8 cellular contexts compared by ENCODE assay signal in genomic region chr16:30774367-30775130, GRCh38. TPM values are rescaled to one million over a fixed set of nuclear protein-coding genes. Genes with fewer than 3 reads are reported as not detected.
DNase-seq lines count a peak whose midpoint lies in the region; ATAC-seq and TF ChIP-seq lines count a peak whose summit lies in the region.

No MANE protein-coding gene starts in this region.

- H3K4me3 Mint-ChIP-seq in CD8-positive, alpha-beta memory T cell: peak overlapping the region; percentile 48 to 94 (median 92)
- peak overlapping the region; percentile 95 for H3K4me3 Mint-ChIP-seq in osteocyte (ENCODE audit: unreplicated experiment)

- H3F3A ChIP-seq in SK-N-SH (replicated peaks; ENCODE audit: insufficient read depth): peaks cover 29% of the 10 kb centered on the region

- H3K27me3 Mint-ChIP-seq in CD8-positive, alpha-beta memory T cell: peaks cover 0 to 6% of the 10 kb centered on the region in 2 donors
- H3K27me3 Mint-ChIP-seq in osteocyte (ENCODE audit: unreplicated experiment): no peaks in the 10 kb centered on the region

- no peaks in the 10 kb centered on the region for H3K27me3 ChIP-seq in CD8-positive, alpha-beta memory T cell (ENCODE audit: insufficient read depth, low read length, poor library complexity, severe bottlenecking)
- H3K27me3 ChIP-seq in SK-N-SH (ENCODE audit: insufficient read depth): no peaks in the 10 kb centered on the region

- TF ChIP-seq EP300 in SK-N-SH (IDR thresholded peaks at IDR 0.05; ENCODE audit: borderline replicate concordance in 1 of 2, low read depth in 1 of 2, low read length in 1 of 2): no peak

- peak overlapping the region; percentile 89; the same call in 1 of the 2 replicates for H3K9ac ChIP-seq in SK-N-SH

- TF ChIP-seq CTCF in SK-N-SH (IDR thresholded peaks at IDR 0.05) (no peak), fibroblast of the aortic adventitia (IDR thresholded peaks at IDR 0.05; ENCODE audit: insufficient read depth, low read length) (no peak), osteocyte (IDR thresholded peaks at IDR 0.05) (no peak)

- CTCF ChIA-PET in CD8-positive, alpha-beta memory T cell (lab: Charles Lee): interaction anchor here (0.6 kb wide), 1 partner anchor 40 kb away, joined by 3 read pairs; no protein-coding TSS in a partner anchor
- CTCF ChIA-PET in SK-N-SH (lab: Yijun Ruan, JAX): interaction anchor here (0.8 to 1.5 kb wide), 6 partner anchors 10 to 167 kb away, joined by 3 to 4 read pairs (median 3); no protein-coding TSS in a partner anchor

- peaks cover 0 to 52% (median 13%) of the 10 kb centered on the region in 3 donors for H3K36me3 Mint-ChIP-seq in CD8-positive, alpha-beta memory T cell
- peaks cover 14% of the 10 kb centered on the region for H3K36me3 Mint-ChIP-seq in osteocyte (ENCODE audit: unreplicated experiment)

- H3K9me2 ChIP-seq in SK-N-SH: no peaks in the 10 kb centered on the region

- POLR2A ChIA-PET in CD8-positive, alpha-beta memory T cell (lab: Charles Lee): interaction anchor here (0.5 to 1.4 kb wide), 3 partner anchors 27 to 357 kb away, joined by 4 to 5 read pairs (median 5); partner anchors contain the start of gene PHKG2
- POLR2A ChIA-PET in SK-N-SH (lab: Yijun Ruan, JAX): interaction anchor here (0.6 to 1.8 kb wide), 8 partner anchors 12 to 148 kb away, joined by 3 to 10 read pairs (median 6); partner anchors contain the start of genes PHKG2 and ZNF629

- no peaks in the 10 kb centered on the region for H3K9me3 Mint-ChIP-seq in CD8-positive, alpha-beta memory T cell
- no peaks in the 10 kb centered on the region for H3K9me3 Mint-ChIP-seq in osteocyte (ENCODE audit: unreplicated experiment)

- peaks cover 25% of the 10 kb centered on the region for H3K36me3 ChIP-seq in CD8-positive, alpha-beta memory T cell (ENCODE audit: insufficient read depth, low read length)
- peaks cover 19 to 32% of the 10 kb centered on the region in 2 experiments for H3K36me3 ChIP-seq in SK-N-SH (replicated peaks in 1 of 2; ENCODE audit: control insufficient read depth in 1 of 2, insufficient read depth in 2 of 2, low read length in 1 of 2)

- no peaks in the 10 kb centered on the region for H4K20me1 ChIP-seq in SK-N-SH (ENCODE audit: insufficient read depth)

- H3K79me2 ChIP-seq in SK-N-SH (ENCODE audit: insufficient read depth): 0 out of 2 replicates have a peak, but pooled peaks cover 12% of the 10 kb centered on the region

- peak overlapping the region; percentile 77 for H3K4me3 ChIP-seq in CD8-positive, alpha-beta memory T cell (ENCODE audit: low read length)
- peak overlapping the region; percentile 67 to 84 for H3K4me3 ChIP-seq in SK-N-SH (ENCODE audit: low read depth in 2 of 2, low read length in 1 of 2)
- H3K4me3 ChIP-seq in fibroblast of the aortic adventitia (ENCODE audit: low read depth, low read length): peak overlapping the region; percentile 82

- H2AFZ ChIP-seq in SK-N-SH (ENCODE audit: low read depth): no peak overlapping the region

- peak overlapping the region in 4 of 8 donors; percentile 56 to 96 (median 73) for H3K27ac Mint-ChIP-seq in CD8-positive, alpha-beta memory T cell
- H3K27ac Mint-ChIP-seq in osteocyte (ENCODE audit: unreplicated experiment): peak overlapping the region; percentile 96

- no peak for DNase-seq in CD8-positive, alpha-beta memory T cell
- DNase-seq in SK-N-SH: no peak
- DNase-seq in fibroblast of the aortic adventitia (ENCODE audit: low read depth): no peak
- no peak for DNase-seq in osteocyte (ENCODE audit: extremely low spot score, unreplicated experiment)

- no peak for TF ChIP-seq RAD21 in SK-N-SH (IDR thresholded peaks at IDR 0.05; ENCODE audit: low read length)

- peaks cover 19 to 39% (median 20%) of the 10 kb centered on the region in 3 donors for H3K4me1 Mint-ChIP-seq in CD8-positive, alpha-beta memory T cell
- H3K4me1 Mint-ChIP-seq in osteocyte (ENCODE audit: unreplicated experiment): peaks cover 39% of the 10 kb centered on the region

- WGBS in SK-N-SH (ENCODE audit: low lambda C conversion rate): 49% methylated on average over 7 of the region's 8 CpGs

- H3K27ac ChIP-seq in CD8-positive, alpha-beta memory T cell (ENCODE audit: low read depth, low read length): no peak overlapping the region
- H3K27ac ChIP-seq in SK-N-SH (ENCODE audit: low read depth in 2 of 2, low read length in 1 of 2): peak overlapping the region; percentile 72 to 89; a peak in 3 of 4 replicates

- H3K9me3 ChIP-seq in CD8-positive, alpha-beta memory T cell (ENCODE audit: low read length): no peaks in the 10 kb centered on the region
- H3K9me3 ChIP-seq in SK-N-SH: no peaks in the 10 kb centered on the region

- ATAC-seq in GM21528 (IDR thresholded peaks at IDR 0.05; ENCODE audit: low FRiP score, unreplicated experiment): no peak
- ATAC-seq in GM19328 (IDR thresholded peaks at IDR 0.05; ENCODE audit: unreplicated experiment): no peak
- no peak for ATAC-seq in esophagus mucosa
- ATAC-seq in activated CD4-positive, CD25-positive, alpha-beta regulatory T cell treated with anti-CD3 and anti-CD28 coated beads, Interleukin-2, amount 50 U/mL, for 24 hours: no peak

- peaks cover 4% of the 10 kb centered on the region for H3K4me1 ChIP-seq in CD8-positive, alpha-beta memory T cell (ENCODE audit: insufficient read depth, low read length)
- H3K4me1 ChIP-seq in SK-N-SH (ENCODE audit: control insufficient read depth in 1 of 2, insufficient read depth in 2 of 2, low read depth in 1 of 2, low read length in 1 of 2): peaks cover 12 to 29% of the 10 kb centered on the region in 2 experiments; a peak in 3 of 4 replicates

- H3K4me2 ChIP-seq in SK-N-SH: peak overlapping the region; percentile 99

TF ChIP-seq in SK-N-SH, 30 proteins besides CTCF, POLR2A, EP300 and RAD21 (continues in another document):
- TF ChIP-seq NRF1 (IDR thresholded peaks at IDR 0.05; ENCODE audit: low read depth, low read length): no peak
- TF ChIP-seq TEAD4 (IDR thresholded peaks at IDR 0.05; ENCODE audit: borderline replicate concordance, insufficient read depth): no peak
- TF ChIP-seq, protein P1, sequence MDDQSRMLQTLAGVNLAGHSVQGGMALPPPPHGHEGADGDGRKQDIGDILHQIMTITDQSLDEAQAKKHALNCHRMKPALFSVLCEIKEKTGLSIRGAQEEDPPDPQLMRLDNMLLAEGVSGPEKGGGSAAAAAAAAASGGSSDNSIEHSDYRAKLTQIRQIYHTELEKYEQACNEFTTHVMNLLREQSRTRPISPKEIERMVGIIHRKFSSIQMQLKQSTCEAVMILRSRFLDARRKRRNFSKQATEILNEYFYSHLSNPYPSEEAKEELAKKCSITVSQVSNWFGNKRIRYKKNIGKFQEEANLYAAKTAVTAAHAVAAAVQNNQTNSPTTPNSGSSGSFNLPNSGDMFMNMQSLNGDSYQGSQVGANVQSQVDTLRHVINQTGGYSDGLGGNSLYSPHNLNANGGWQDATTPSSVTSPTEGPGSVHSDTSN (IDR thresholded peaks at IDR 0.05): no peak
- TF ChIP-seq TCF12 (IDR thresholded peaks at IDR 0.05): no peak
- TF ChIP-seq, protein P2, sequence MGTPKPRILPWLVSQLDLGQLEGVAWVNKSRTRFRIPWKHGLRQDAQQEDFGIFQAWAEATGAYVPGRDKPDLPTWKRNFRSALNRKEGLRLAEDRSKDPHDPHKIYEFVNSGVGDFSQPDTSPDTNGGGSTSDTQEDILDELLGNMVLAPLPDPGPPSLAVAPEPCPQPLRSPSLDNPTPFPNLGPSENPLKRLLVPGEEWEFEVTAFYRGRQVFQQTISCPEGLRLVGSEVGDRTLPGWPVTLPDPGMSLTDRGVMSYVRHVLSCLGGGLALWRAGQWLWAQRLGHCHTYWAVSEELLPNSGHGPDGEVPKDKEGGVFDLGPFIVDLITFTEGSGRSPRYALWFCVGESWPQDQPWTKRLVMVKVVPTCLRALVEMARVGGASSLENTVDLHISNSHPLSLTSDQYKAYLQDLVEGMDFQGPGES (IDR thresholded peaks at IDR 0.05; ENCODE audit: low read depth, low read length): no peak
- TF ChIP-seq USF1 (IDR thresholded peaks at IDR 0.05; ENCODE audit: borderline replicate concordance, low read depth): no peak

RNA-seq across cellular contexts. Expression of gene RNF40, which starts 12.4 kb away (rescaled TPM):
- total RNA-seq in CD8-positive, alpha-beta memory T cell: 100 to 1,000 TPM; 152 to 157 TPM
- polyA plus RNA-seq in CD8-positive, alpha-beta memory T cell: 61.9 TPM
- 49.8 and 57.3 TPM in 2 replicates for polyA plus RNA-seq in SK-N-SH (2012; rRNA removed)
- 28.3 and 31.2 TPM in 2 replicates for polyA plus RNA-seq in SK-N-SH (2012; cell fraction: cytosol; rRNA removed)
- 87.3 and 103 TPM in 2 replicates for polyA plus RNA-seq in SK-N-SH (2012; cell fraction: nucleus; rRNA removed)
- 73.5 and 89.4 TPM in 2 replicates for total RNA-seq in fibroblast of the aortic adventitia (ENCODE audit: low replicate concordance)
- total RNA-seq in osteocyte: 116 and 118 TPM in 2 replicates
- total RNA-seq in esophagus mucosa: 56.8 TPM

RNA-seq across cellular contexts. Expression of gene ZNF629, which starts 12.5 kb away (rescaled TPM):
- 1 to 10 TPM; 5.6 to 5.7 TPM for total RNA-seq in CD8-positive, alpha-beta memory T cell
- polyA plus RNA-seq in CD8-positive, alpha-beta memory T cell: 1.1 TPM
- polyA plus RNA-seq in SK-N-SH (2012; rRNA removed): 4.7 and 5.1 TPM in 2 replicates
- polyA plus RNA-seq in SK-N-SH (2012; cell fraction: cytosol; rRNA removed): 3.3 and 4.3 TPM in 2 replicates
- 9.0 TPM in 2 replicates for polyA plus RNA-seq in SK-N-SH (2012; cell fraction: nucleus; rRNA removed)
- total RNA-seq in fibroblast of the aortic adventitia (ENCODE audit: low replicate concordance) (10.6 and 15.0 TPM in 2 replicates), osteocyte (26.7 and 27.2 TPM in 2 replicates), esophagus mucosa (4.7 TPM)

RNA-seq across cellular contexts. Expression of gene CFAP119, which starts 12.7 kb away (rescaled TPM):
- 1 to 10 TPM; 6.5 to 6.9 TPM for total RNA-seq in CD8-positive, alpha-beta memory T cell
- polyA plus RNA-seq in CD8-positive, alpha-beta memory T cell: 0.25 TPM
- polyA plus RNA-seq in SK-N-SH (2012; rRNA removed): 28.4 and 36.5 TPM in 2 replicates
- 7.2 and 10.3 TPM in 2 replicates for polyA plus RNA-seq in SK-N-SH (2012; cell fraction: cytosol; rRNA removed)
- 230 and 287 TPM in 2 replicates for polyA plus RNA-seq in SK-N-SH (2012; cell fraction: nucleus; rRNA removed)
- total RNA-seq in fibroblast of the aortic adventitia (ENCODE audit: low replicate concordance) (0.49 and 2.7 TPM in 2 replicates), osteocyte (5.0 and 9.7 TPM in 2 replicates), esophagus mucosa (2.2 TPM)

RNA-seq across cellular contexts. Expression of gene PHKG2, which starts 26.3 kb away (rescaled TPM):
- 10 to 100 TPM; 31.8 to 32.2 TPM for total RNA-seq in CD8-positive, alpha-beta memory T cell
- 47.0 TPM for polyA plus RNA-seq in CD8-positive, alpha-beta memory T cell
- 45.8 and 54.2 TPM in 2 replicates for polyA plus RNA-seq in SK-N-SH (2012; rRNA removed)
- 17.3 and 21.5 TPM in 2 replicates for polyA plus RNA-seq in SK-N-SH (2012; cell fraction: cytosol; rRNA removed)
- polyA plus RNA-seq in SK-N-SH (2012; cell fraction: nucleus; rRNA removed): 194 and 207 TPM in 2 replicates
- total RNA-seq in fibroblast of the aortic adventitia (ENCODE audit: low replicate concordance) (20.8 and 24.0 TPM in 2 replicates), osteocyte (28.6 and 31.1 TPM in 2 replicates), esophagus mucosa (16.9 TPM)
